ENCODE assay signal across 17 cellular contexts in the genomic region with DNA sequence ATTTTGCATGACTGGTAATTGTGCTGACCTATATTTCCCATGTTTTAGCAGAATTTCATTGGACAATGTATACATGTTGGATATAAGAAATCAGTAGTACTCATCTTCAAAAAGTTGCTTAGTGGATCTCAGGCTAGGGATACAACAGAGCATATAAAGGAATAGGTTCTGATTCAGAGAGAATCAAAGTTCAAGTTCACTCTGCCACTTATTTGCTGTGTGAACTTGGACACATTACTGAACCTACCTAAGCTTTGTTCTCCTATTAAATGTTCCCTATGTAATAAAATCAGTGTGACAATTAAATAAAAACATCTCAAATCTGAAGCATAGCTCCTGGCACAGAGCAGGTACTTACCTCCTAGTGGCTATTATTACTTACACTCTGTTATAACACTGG. TPM values are rescaled to one million over a fixed set of nuclear protein-coding genes. Genes with fewer than 3 reads are reported as not detected.
DNase-seq lines count a peak whose midpoint lies in the region; ATAC-seq and TF ChIP-seq lines count a peak whose summit lies in the region.
"Had no signal": no experiment of that assay in that cellular context is flagged by ENCODE, and none has a peak within 500 bp of the region (broad histone marks: within the 10 kb centered on the region; RNA-seq: fewer than 3 reads in every experiment).

No MANE protein-coding gene starts in this region.

- DNase-seq in GM06990 (ENCODE audit: extremely low read depth, insufficient read length) (no peak), T-helper 17 cell (no peak), natural killer cell (no peak), HT-29 (ENCODE audit: low spot score) (no peak)
- no peak for DNase-seq in activated CD4-positive, alpha-beta T cell treated with anti-CD3 and anti-CD28 coated beads, Interleukin-2, amount 50 U/mL, for 1 hour
- DNase-seq in activated T-cell treated with anti-CD3 and anti-CD28 coated beads, Interleukin-2, amount 50 U/mL, for 24 hours: no peak
- DNase-seq: AML-193, EL, NCI-H2029, NCI-H2171 treated with DMSO at 0.1 percent for 48 hours, NCI-H774, Peyer's patch, Right ventricle myocardium superior, SK-N-SH had no signal

- peaks cover 15 to 72% (median 59%) of the 10 kb centered on the region in 11 experiments; a peak in 21 of 22 replicates for H3K36me3 ChIP-seq in BLaER1 treated with 17β-estradiol and CSF1 and Interleukin-3, amounts not matched to agents 10 nM and 100 nM
- no peaks in the 10 kb centered on the region; the same call in none of the 2 replicates for H3K36me3 ChIP-seq in GM06990 (ENCODE audit: control insufficient read depth, insufficient read depth, low read length)
- H3K36me3 ChIP-seq: Peyer's patch had no signal

- peaks cover 52 to 90% (median 71%) of the 10 kb centered on the region in 10 experiments for H3K4me1 ChIP-seq in BLaER1 treated with 17β-estradiol and CSF1 and Interleukin-3, amounts not matched to agents 10 nM and 100 nM

- H3K36me3 Mint-ChIP-seq in T-helper 17 cell (ENCODE audit: low read depth) (peaks cover 7% of the 10 kb centered on the region), natural killer cell (peaks cover 8% of the 10 kb centered on the region)
- peaks cover 58% of the 10 kb centered on the region for H3K36me3 Mint-ChIP-seq in activated T-cell treated with anti-CD3 and anti-CD28 coated beads, Interleukin-2, amount 50 U/mL, for 24 hours (ENCODE audit: low read depth)

- peaks cover 57% of the 10 kb centered on the region for H3K4me1 Mint-ChIP-seq in T-helper 17 cell
- H3K4me1 Mint-ChIP-seq in natural killer cell: peaks cover 82 to 87% of the 10 kb centered on the region in 2 donors
- peaks cover 83% of the 10 kb centered on the region for H3K4me1 Mint-ChIP-seq in activated T-cell treated with anti-CD3 and anti-CD28 coated beads, Interleukin-2, amount 50 U/mL, for 24 hours (ENCODE audit: low read depth)

- intact Hi-C loops in natural killer cell (cut with micrococcal nuclease): no loop called here

- H3K27ac Mint-ChIP-seq in T-helper 17 cell: peak overlapping the region; percentile 93
- peak overlapping the region; percentile 2 to 39 for H3K27ac Mint-ChIP-seq in natural killer cell
- no peak overlapping the region for H3K27ac Mint-ChIP-seq in activated T-cell treated with anti-CD3 and anti-CD28 coated beads, Interleukin-2, amount 50 U/mL, for 24 hours
- H3K27ac Mint-ChIP-seq: GM23338 had no signal

- H3K9me3 Mint-ChIP-seq in natural killer cell: peaks cover 4% of the 10 kb centered on the region in 2 donors
- H3K9me3 Mint-ChIP-seq in activated T-cell treated with anti-CD3 and anti-CD28 coated beads, Interleukin-2, amount 50 U/mL, for 24 hours: peaks cover 13% of the 10 kb centered on the region

- H3K9ac ChIP-seq in BLaER1 treated with 17β-estradiol and CSF1 and Interleukin-3, amounts not matched to agents 10 nM and 100 nM: no peak overlapping the region
- H3K9ac ChIP-seq: SK-N-SH had no signal

- H3K4me2 ChIP-seq in BLaER1 treated with 17β-estradiol and CSF1 and Interleukin-3, amounts not matched to agents 10 nM and 100 nM: peak overlapping the region; percentile 16 to 94 (median 86); a peak in 16 of 22 replicates
- H3K4me2 ChIP-seq: GM23338, SK-N-SH had no signal

- H3K4me3 ChIP-seq in BLaER1 treated with 17β-estradiol and CSF1 and Interleukin-3, amounts not matched to agents 10 nM and 100 nM: no peak overlapping the region
- H3K4me3 ChIP-seq in GM06990 (replicated peaks; ENCODE audit: low read depth, low read length): peak overlapping the region; percentile 5
- H3K4me3 ChIP-seq: GM23338, Peyer's patch had no signal

- peak overlapping the region in 5 of 11 experiments; percentile 65 to 87 (median 83); a peak in 7 of 22 replicates for H3K27ac ChIP-seq in BLaER1 treated with 17β-estradiol and CSF1 and Interleukin-3, amounts not matched to agents 10 nM and 100 nM

- no peak for ATAC-seq in T-helper 17 cell
- no peak for ATAC-seq in natural killer cell
- ATAC-seq in GM19455 (IDR thresholded peaks at IDR 0.05; ENCODE audit: unreplicated experiment): no peak
- ATAC-seq: GM23338 had no signal

- H3K27me3 Mint-ChIP-seq in T-helper 17 cell (no peaks in the 10 kb centered on the region), natural killer cell (ENCODE audit: low read depth in 2 of 2) (no peaks in the 10 kb centered on the region)
- H3K27me3 Mint-ChIP-seq in activated T-cell treated with anti-CD3 and anti-CD28 coated beads, Interleukin-2, amount 50 U/mL, for 24 hours: no peaks in the 10 kb centered on the region

- H3K4me3 Mint-ChIP-seq in T-helper 17 cell (no peak overlapping the region), natural killer cell (no peak overlapping the region)
- H3K4me3 Mint-ChIP-seq in activated T-cell treated with anti-CD3 and anti-CD28 coated beads, Interleukin-2, amount 50 U/mL, for 24 hours: no peak overlapping the region
- H3K4me3 Mint-ChIP-seq: GM23338 had no signal

- peaks cover 5 to 70% (median 46%) of the 10 kb centered on the region in 11 experiments; a peak in 19 of 22 replicates for H4K20me1 ChIP-seq in BLaER1 treated with 17β-estradiol and CSF1 and Interleukin-3, amounts not matched to agents 10 nM and 100 nM

- no peaks in the 10 kb centered on the region for H3K27me3 ChIP-seq in BLaER1 treated with 17β-estradiol and CSF1 and Interleukin-3, amounts not matched to agents 10 nM and 100 nM
- H3K27me3 ChIP-seq in GM06990 (replicated peaks; ENCODE audit: control insufficient read depth, insufficient read depth, low read length): no peaks in the 10 kb centered on the region
- H3K27me3 ChIP-seq: Peyer's patch had no signal

- peaks cover 21 to 45% (median 42%) of the 10 kb centered on the region in 11 experiments for H3K9me3 ChIP-seq in BLaER1 treated with 17β-estradiol and CSF1 and Interleukin-3, amounts not matched to agents 10 nM and 100 nM (replicated peaks in 1 of 11)
- no peaks in the 10 kb centered on the region for H3K9me3 ChIP-seq in T-helper 17 cell (ENCODE audit: control insufficient read depth, low read length, poor library complexity, severe bottlenecking)
- H3K9me3 ChIP-seq: Peyer's patch, SK-N-SH had no signal

- TF ChIP-seq CTCF in GM06990 (IDR thresholded peaks at IDR 0.05; ENCODE audit: insufficient read depth, low read length, poor library complexity, severe bottlenecking) (no peak), natural killer cell (IDR thresholded peaks at IDR 0.05) (no peak)

RNA-seq across cellular contexts. Expression of gene CD58, which starts 9.3 kb away (rescaled TPM):
- total RNA-seq in T-helper 17 cell (10 to 100 TPM; 21.7 to 22.1 TPM), natural killer cell (10 to 100 TPM; 27.4 to 34.0 (median 28.6) TPM)
- total RNA-seq in HT-29 (2014; rRNA removed; shearing (Covaris generic)): 8.0 and 20.1 TPM in 2 replicates
